Comparison of ENCODE assay signal across 36 cellular contexts in the genomic region with DNA sequence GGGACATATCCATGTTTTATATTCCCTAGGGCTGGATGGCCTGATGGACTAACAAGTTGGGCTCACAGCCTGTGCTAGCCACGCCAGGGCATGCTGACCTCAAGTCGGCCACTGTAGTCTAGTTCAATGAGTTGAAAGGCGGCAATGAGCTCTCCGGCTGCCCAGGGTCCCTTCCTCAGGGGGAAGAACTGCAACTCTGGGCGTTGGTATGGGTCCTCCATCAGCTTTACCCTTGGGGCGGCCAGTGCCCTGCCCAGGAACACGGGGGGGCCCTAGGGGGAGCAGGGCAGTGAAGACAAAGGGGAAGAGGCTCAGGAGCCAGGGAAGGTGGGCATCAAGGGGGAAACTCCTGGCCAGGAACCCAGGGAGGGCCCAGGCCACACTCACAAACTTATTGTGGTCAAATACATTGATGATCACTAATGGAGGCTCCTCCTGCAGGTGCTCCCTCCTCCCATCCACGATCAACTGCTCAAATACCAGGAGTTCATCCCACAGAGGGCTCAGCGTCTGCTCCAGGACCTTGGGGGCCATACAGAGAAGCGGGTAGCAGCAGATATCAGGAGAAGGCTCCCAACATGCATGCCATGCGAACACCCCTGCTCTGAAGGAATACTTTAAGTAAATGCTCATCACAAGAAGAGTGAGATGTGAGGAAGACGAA. TPM values are rescaled to one million over a fixed set of nuclear protein-coding genes. Genes with fewer than 3 reads are reported as not detected.
"Had no signal": no experiment of that assay in that cellular context is flagged by ENCODE, and none has a peak within 500 bp of the region (broad histone marks: within the 10 kb centered on the region; RNA-seq: fewer than 3 reads in every experiment).

No MANE protein-coding gene starts in this region.

- H3K27ac ChIP-seq: brain microvascular endothelial cell, colonic mucosa, epithelial cell of prostate, esophagus squamous epithelium, gastroesophageal sphincter, heart right ventricle had no signal

- FAIRE-seq: astrocyte, endometrium, endothelial cell of umbilical vein had no signal

- H3K9me3 ChIP-seq: colonic mucosa, esophagus squamous epithelium had no signal

- DNase-seq: activated CD4-positive, alpha-beta memory T cell treated with anti-CD3 and anti-CD28 coated beads, Interleukin-2, amount 10 ng/mL, durations not matched to agents 7 days and 5 days; activated CD4-positive, alpha-beta T cell treated with anti-CD3 and anti-CD28 coated beads for 36 hours; activated CD4-positive, alpha-beta T cell treated with anti-CD3 and anti-CD28 coated beads, Interleukin-2, amount 10 ng/mL, durations not matched to agents 7 days and 5 days; activated CD4-positive, alpha-beta T cell treated with anti-CD3 and anti-CD28 coated beads, Interleukin-2, amount 50 U/mL, for 4 hours; activated CD4-positive, CD25-positive, alpha-beta regulatory T cell; activated CD4-positive, CD25-positive, alpha-beta regulatory T cell treated with anti-CD3 and anti-CD28 coated beads, Interleukin-2, amount 50 U/mL, for 72 hours; activated CD8-positive, alpha-beta memory T cell treated with anti-CD3 and anti-CD28 coated beads, Interleukin-2, amount 50 U/mL, for 48 hours; activated gamma-delta T cell; activated naive CD4-positive, alpha-beta T cell; activated naive CD4-positive, alpha-beta T cell treated with anti-CD3 and anti-CD28 coated beads, Interleukin-2, amount 50 U/mL, for 16 hours; activated T-cell treated with anti-CD3 and anti-CD28 coated beads for 4 hours; activated T-cell treated with anti-CD3 and anti-CD28 coated beads, Interleukin-2, amount 50 U/mL, for 24 hours; activated T-cell treated with anti-CD3 and anti-CD28 coated beads, Interleukin-2, amount 50 U/mL, for 72 hours; amniotic stem cell; anterior cingulate cortex; brain microvascular endothelial cell; caudate nucleus; colonic mucosa; effector CD8-positive, alpha-beta T cell; esophagus squamous epithelium; foreskin melanocyte; heart right ventricle; T-helper 1 cell; T-helper 17 cell; T1000 had no signal

- ATAC-seq: activated CD4-positive, alpha-beta T cell treated with anti-CD3 and anti-CD28 coated beads for 36 hours; activated T-cell treated with anti-CD3 and anti-CD28 coated beads, Interleukin-2, amount 50 U/mL, for 72 hours; gastroesophageal sphincter; heart right ventricle; T-helper 17 cell had no signal

- H3K4me1 ChIP-seq: colonic mucosa, gastroesophageal sphincter, heart right ventricle had no signal

- H3K36me3 ChIP-seq: brain microvascular endothelial cell, colonic mucosa, esophagus squamous epithelium, gastroesophageal sphincter, heart right ventricle had no signal

- H3K27me3 ChIP-seq: brain microvascular endothelial cell, colonic mucosa, esophagus squamous epithelium, gastroesophageal sphincter, heart right ventricle had no signal

- H3K4me3 ChIP-seq: colonic mucosa, esophagus squamous epithelium, gastroesophageal sphincter, heart right ventricle had no signal

RNA-seq across cellular contexts. Expression of gene C20orf173, which starts 53.4 kb away (rescaled TPM):
- total RNA-seq: activated CD4-positive, alpha-beta memory T cell treated with anti-CD3 and anti-CD28 coated beads, Interleukin-2, amount 10 ng/mL, durations not matched to agents 7 days and 5 days; activated CD4-positive, alpha-beta T cell treated with anti-CD3 and anti-CD28 coated beads for 36 hours; activated CD4-positive, alpha-beta T cell treated with anti-CD3 and anti-CD28 coated beads, Interleukin-2, amount 10 ng/mL, durations not matched to agents 7 days and 5 days; activated T-cell treated with anti-CD3 and anti-CD28 coated beads, Interleukin-2, amount 50 U/mL, for 72 hours; astrocyte; colonic mucosa; dermis microvascular lymphatic vessel endothelial cell; endothelial cell of umbilical vein; esophagus squamous epithelium; fibroblast of lung; fibroblast of villous mesenchyme; gastroesophageal sphincter; glomerular endothelial cell; heart right ventricle; T-helper 17 cell had no signal
- polyA plus RNA-seq: adipose tissue, endothelial cell of umbilical vein, esophagus, fibroblast of lung, heart right ventricle had no signal
